12 cellular contexts compared by ENCODE assay signal in genomic region chr14:69002069-69002468, GRCh38. TPM values are rescaled to one million over a fixed set of nuclear protein-coding genes. Genes with fewer than 3 reads are reported as not detected.
DNase-seq lines count a peak whose midpoint lies in the region; ATAC-seq and TF ChIP-seq lines count a peak whose summit lies in the region.
"Had no signal": no experiment of that assay in that cellular context is flagged by ENCODE, and none has a peak within 500 bp of the region (broad histone marks: within the 10 kb centered on the region; RNA-seq: fewer than 3 reads in every experiment).

No MANE protein-coding gene starts in this region.

- ATAC-seq in GM19463 (IDR thresholded peaks at IDR 0.05; ENCODE audit: unreplicated experiment) (no peak), GM21576 (IDR thresholded peaks at IDR 0.05; ENCODE audit: unreplicated experiment) (no peak)

- peak; percentile 38 for TF ChIP-seq CTCF in HFFc6 (IDR thresholded peaks at IDR 0.05)
- peak; percentile 41 for TF ChIP-seq CTCF in brain microvascular endothelial cell (IDR thresholded peaks at IDR 0.05; ENCODE audit: low read depth, low read length, missing control alignments)

- no peaks in the 10 kb centered on the region for H3K27me3 ChIP-seq in brain microvascular endothelial cell (replicated peaks)

- H3K27ac ChIP-seq in brain microvascular endothelial cell, result no peak overlapping the region
- H3K27ac ChIP-seq: VCaP had no signal

- in situ Hi-C loops in brain microvascular endothelial cell (cut with HindIII; ENCODE audit: low pct_ligation_motif_present, low sequenced_read_pairs), result no loop called here

- no peak overlapping the region for H3K27ac Mint-ChIP-seq in HFFc6

- H3K9me3 Mint-ChIP-seq in HFFc6, result no peaks in the 10 kb centered on the region

- H3K27me3 Mint-ChIP-seq in HFFc6 (ENCODE audit: insufficient read depth), result no peaks in the 10 kb centered on the region

- no peaks in the 10 kb centered on the region for H3K36me3 Mint-ChIP-seq in HFFc6 (ENCODE audit: low read depth)

- H3K4me3 Mint-ChIP-seq in HFFc6, result no peak overlapping the region

- no peak overlapping the region for H3K4me3 ChIP-seq in brain microvascular endothelial cell (ENCODE audit: low read depth, low read length)
- H3K4me3 ChIP-seq: lung had no signal

- peaks cover 20% of the 10 kb centered on the region for H3K4me1 Mint-ChIP-seq in HFFc6 (ENCODE audit: low read depth)

- H3K36me3 ChIP-seq in brain microvascular endothelial cell (replicated peaks), result no peaks in the 10 kb centered on the region

- DNase-seq in AG08396 (ENCODE audit: low spot score), result peak; percentile 16
- no peak for DNase-seq in HFFc6
- no peak for DNase-seq in brain microvascular endothelial cell
- peak; percentile 59 for DNase-seq in kidney tubule cell (ENCODE audit: low spot score)
- DNase-seq in NCI-H2107 treated with DMSO at 0.1 percent for 48 hours (lab: John Stamatoyannopoulos, UW; ENCODE audit: unreplicated experiment), result no peak
- no peak for DNase-seq in NCI-H1048 (lab: John Stamatoyannopoulos, UW)
- DNase-seq: cerebellar nuclear complex, NCI-H1092 treated with DMSO at 0.1 percent for 48 hours had no signal

RNA-seq across cellular contexts. Expression of gene ACTN1, which starts 23.0 kb away (rescaled TPM):
- total RNA-seq in HFFc6 (2021; fragmentation: NEBNext Ultra II Directional; extraction: Animal tissue kit (Norgen Biotek cat#: 25700)), result 100 to 1,000 TPM; 749 to 847 (median 825) TPM

Comparison
In these comparisons a context has a peak if more than half of its experiments do, and no peak if none do; other contexts are left out.
1. DNase-seq: peak in AG08396 (single experiment) and kidney tubule cell (single experiment); none in HFFc6 (single experiment), brain microvascular endothelial cell (single experiment), NCI-H2107 treated with DMSO at 0.1 percent for 48 hours (single experiment) and NCI-H1048 (single experiment).